Comparison of ENCODE assay signal across 29 cellular contexts in genomic region chr12:90479237-90479636, GRCh38.
"Had no signal": no experiment of that assay in that cellular context is flagged by ENCODE, and none has a peak within 500 bp of the region (broad histone marks: within the 10 kb centered on the region; RNA-seq: fewer than 3 reads in every experiment).

No MANE protein-coding gene starts in this region.

- H3K27ac Mint-ChIP-seq: stimulated activated effector memory CD8-positive, alpha-beta T cell treated with anti-CD3 and anti-CD28 coated beads, Interleukin-12 subunit alpha, Interleukin-12 subunit beta, amount 100 ng/mL, for 72 hours; stimulated activated memory B cell treated with anti-CD40 and anti-IgM and Interleukin-4, amounts not matched to agents 10 μg/mL and 1 μg/mL and 100 μg/mL, for 72 hours; stimulated activated naive B cell treated with anti-CD40 and anti-IgM and Interleukin-4, amounts not matched to agents 10 μg/mL and 1 μg/mL and 100 μg/mL, for 72 hours; stimulated activated naive CD8-positive, alpha-beta T cell treated with anti-CD3 and anti-CD28 coated beads, Interleukin-15, amount 100 ng/mL, for 72 hours; stimulated activated naive CD8-positive, alpha-beta T cell treated with anti-CD3 and anti-CD28 coated beads, Interleukin-15, Interleukin-2, amounts not matched to agents 100 ng/mL and 50 ng/mL, for 24 hours; type B pancreatic cell had no signal

- H3K4me1 Mint-ChIP-seq: stimulated activated effector memory CD8-positive, alpha-beta T cell treated with anti-CD3 and anti-CD28 coated beads, Interleukin-12 subunit alpha, Interleukin-12 subunit beta, amount 100 ng/mL, for 72 hours; stimulated activated memory B cell treated with anti-CD40 and anti-IgM and Interleukin-4, amounts not matched to agents 10 μg/mL and 1 μg/mL and 100 μg/mL, for 72 hours; stimulated activated naive B cell treated with anti-CD40 and anti-IgM and Interleukin-4, amounts not matched to agents 10 μg/mL and 1 μg/mL and 100 μg/mL, for 72 hours; stimulated activated naive CD8-positive, alpha-beta T cell treated with anti-CD3 and anti-CD28 coated beads, Interleukin-15, amount 100 ng/mL, for 72 hours had no signal

- H3K9me3 Mint-ChIP-seq: stimulated activated effector memory CD8-positive, alpha-beta T cell treated with anti-CD3 and anti-CD28 coated beads, Interleukin-12 subunit alpha, Interleukin-12 subunit beta, amount 100 ng/mL, for 72 hours; stimulated activated memory B cell treated with anti-CD40 and anti-IgM and Interleukin-4, amounts not matched to agents 10 μg/mL and 1 μg/mL and 100 μg/mL, for 72 hours; stimulated activated naive B cell treated with anti-CD40 and anti-IgM and Interleukin-4, amounts not matched to agents 10 μg/mL and 1 μg/mL and 100 μg/mL, for 72 hours; stimulated activated naive CD8-positive, alpha-beta T cell treated with anti-CD3 and anti-CD28 coated beads, Interleukin-15, amount 100 ng/mL, for 72 hours; stimulated activated naive CD8-positive, alpha-beta T cell treated with anti-CD3 and anti-CD28 coated beads, Interleukin-15, Interleukin-2, amounts not matched to agents 100 ng/mL and 50 ng/mL, for 24 hours; type B pancreatic cell had no signal

- DNase-seq: stimulated activated CD4-positive, alpha-beta T cell treated with anti-CD3 and anti-CD28 coated beads, Interleukin-2, amount 100 ng/mL, for 48 hours; stimulated activated CD4-positive, alpha-beta T cell treated with anti-CD3 and anti-CD28 coated beads, Interleukin-4, amount 100 ng/mL, for 1 hour; stimulated activated CD4-positive, alpha-beta T cell treated with anti-CD3 and anti-CD28 coated beads, Interleukin-4, amount 100 ng/mL, for 24 hours; stimulated activated CD4-positive, alpha-beta T cell treated with anti-CD3 and anti-CD28 coated beads, Interleukin-4, amount 100 ng/mL, for 4 hours; stimulated activated CD8-positive, alpha-beta memory T cell treated with anti-CD3 and anti-CD28 coated beads, Interleukin-4, amount 100 ng/mL, for 48 hours; stimulated activated naive B cell treated with anti-CD40 and anti-IgM and Interleukin-4, amounts not matched to agents 10 μg/mL and 1 μg/mL and 100 μg/mL, for 72 hours; stimulated activated naive CD4-positive, alpha-beta T cell; stimulated activated naive CD4-positive, alpha-beta T cell treated with Interleukin-2 at 50 U/mL for 16 hours; stimulated activated naive CD8-positive, alpha-beta T cell treated with anti-CD3 and anti-CD28 coated beads, Interleukin-15, amount 100 ng/mL, for 72 hours; stimulated activated naive CD8-positive, alpha-beta T cell treated with anti-CD3 and anti-CD28 coated beads, Interleukin-15, Interleukin-2, amounts not matched to agents 100 U/mL and 50 U/mL, for 24 hours; stomach; substantia nigra; testis; thyroid gland; tibial artery; transverse colon; trophoblast cell; upper lobe of left lung; upper lobe of right lung; uterus had no signal

- H3K36me3 Mint-ChIP-seq: stimulated activated effector memory CD8-positive, alpha-beta T cell treated with anti-CD3 and anti-CD28 coated beads, Interleukin-12 subunit alpha, Interleukin-12 subunit beta, amount 100 ng/mL, for 72 hours; stimulated activated memory B cell treated with anti-CD40 and anti-IgM and Interleukin-4, amounts not matched to agents 10 μg/mL and 1 μg/mL and 100 μg/mL, for 72 hours; stimulated activated naive B cell treated with anti-CD40 and anti-IgM and Interleukin-4, amounts not matched to agents 10 μg/mL and 1 μg/mL and 100 μg/mL, for 72 hours; type B pancreatic cell had no signal

- H3K4me1 ChIP-seq: stomach, suprapubic skin, testis, thyroid gland, tibial artery, transverse colon, upper lobe of left lung, upper lobe of right lung, uterus had no signal

- H3K9me3 ChIP-seq: stomach, suprapubic skin, testis, thoracic aorta, thyroid gland, tibial artery, tibial nerve, transverse colon, upper lobe of left lung, upper lobe of right lung, uterus, vagina had no signal

- H3K27ac ChIP-seq: stomach, suprapubic skin, testis, thoracic aorta, thyroid gland, tibial artery, tibial nerve, transverse colon, upper lobe of left lung, upper lobe of right lung, uterus, vagina had no signal

- H3K4me3 ChIP-seq: stomach, suprapubic skin, testis, thoracic aorta, thyroid gland, tibial artery, tibial nerve, transverse colon, upper lobe of left lung, upper lobe of right lung, uterus, vagina had no signal

- H3K27me3 Mint-ChIP-seq: stimulated activated memory B cell treated with anti-CD40 and anti-IgM and Interleukin-4, amounts not matched to agents 10 μg/mL and 1 μg/mL and 100 μg/mL, for 72 hours; stimulated activated naive B cell treated with anti-CD40 and anti-IgM and Interleukin-4, amounts not matched to agents 10 μg/mL and 1 μg/mL and 100 μg/mL, for 72 hours; stimulated activated naive CD8-positive, alpha-beta T cell treated with anti-CD3 and anti-CD28 coated beads, Interleukin-15, amount 100 ng/mL, for 72 hours; stimulated activated naive CD8-positive, alpha-beta T cell treated with anti-CD3 and anti-CD28 coated beads, Interleukin-15, Interleukin-2, amounts not matched to agents 100 ng/mL and 50 ng/mL, for 24 hours; type B pancreatic cell had no signal

- ATAC-seq: stimulated activated effector memory CD8-positive, alpha-beta T cell treated with anti-CD3 and anti-CD28 coated beads, Interleukin-12 subunit alpha, Interleukin-12 subunit beta, amount 100 ng/mL, for 72 hours; stimulated activated memory B cell treated with anti-CD40 and anti-IgM and Interleukin-4, amounts not matched to agents 10 μg/mL and 1 μg/mL and 100 μg/mL, for 72 hours; stimulated activated naive B cell treated with anti-CD40 and anti-IgM and Interleukin-4, amounts not matched to agents 10 μg/mL and 1 μg/mL and 100 μg/mL, for 72 hours; stimulated activated naive CD8-positive, alpha-beta T cell treated with anti-CD3 and anti-CD28 coated beads, Interleukin-15, amount 100 ng/mL, for 72 hours; stimulated activated naive CD8-positive, alpha-beta T cell treated with anti-CD3 and anti-CD28 coated beads, Interleukin-15, Interleukin-2, amounts not matched to agents 100 U/mL and 50 U/mL, for 24 hours; upper lobe of right lung had no signal

- H3K4me3 Mint-ChIP-seq: stimulated activated effector memory CD8-positive, alpha-beta T cell treated with anti-CD3 and anti-CD28 coated beads, Interleukin-12 subunit alpha, Interleukin-12 subunit beta, amount 100 ng/mL, for 72 hours; stimulated activated memory B cell treated with anti-CD40 and anti-IgM and Interleukin-4, amounts not matched to agents 10 μg/mL and 1 μg/mL and 100 μg/mL, for 72 hours; stimulated activated naive B cell treated with anti-CD40 and anti-IgM and Interleukin-4, amounts not matched to agents 10 μg/mL and 1 μg/mL and 100 μg/mL, for 72 hours; stimulated activated naive CD8-positive, alpha-beta T cell treated with anti-CD3 and anti-CD28 coated beads, Interleukin-15, amount 100 ng/mL, for 72 hours; stimulated activated naive CD8-positive, alpha-beta T cell treated with anti-CD3 and anti-CD28 coated beads, Interleukin-15, Interleukin-2, amounts not matched to agents 100 ng/mL and 50 ng/mL, for 24 hours; type B pancreatic cell had no signal

- FAIRE-seq: urothelium cell line had no signal
